ENCODE assay signal across 13 cellular contexts in genomic region chr6:147207851-147208754, GRCh38. TPM values are rescaled to one million over a fixed set of nuclear protein-coding genes. Genes with fewer than 3 reads are reported as not detected.
A peak's percentile ranks its signal among the peaks of the same experiment; 100 is the strongest.
DNase-seq lines count a peak whose midpoint lies in the region; ATAC-seq and TF ChIP-seq lines count a peak whose summit lies in the region.
"Had no signal": no experiment of that assay in that cellular context is flagged by ENCODE, and none has a peak within 500 bp of the region (broad histone marks: within the 10 kb centered on the region; RNA-seq: fewer than 3 reads in every experiment).

No MANE protein-coding gene starts in this region.

- H3K4me3 Mint-ChIP-seq in stimulated activated naive CD8-positive, alpha-beta T cell treated with anti-CD3 and anti-CD28 coated beads, Interleukin-15, Interleukin-2, amounts not matched to agents 100 ng/mL and 50 ng/mL, for 24 hours: peak overlapping the region; percentile 18
- no peak overlapping the region for H3K4me3 Mint-ChIP-seq in naive thymus-derived CD8-positive, alpha-beta T cell
- H3K4me3 Mint-ChIP-seq: activated CD8-positive, alpha-beta memory T cell treated with anti-CD3 and anti-CD28 coated beads, Interleukin-2, amount 10 ng/mL, durations not matched to agents 7 days and 5 days; T-helper 1 cell treated with Interleukin-12 subunit alpha and Interleukin-12 subunit beta and Interleukin-4 antibody, amounts not matched to agents 30 μg/mL and 1 μg/mL, for 36 hours had no signal

- ATAC-seq in stimulated activated naive CD8-positive, alpha-beta T cell treated with anti-CD3 and anti-CD28 coated beads, Interleukin-15, Interleukin-2, amounts not matched to agents 100 U/mL and 50 U/mL, for 24 hours: no peak
- no peak for ATAC-seq in body of pancreas
- ATAC-seq in naive thymus-derived CD8-positive, alpha-beta T cell: no peak
- ATAC-seq: activated CD8-positive, alpha-beta memory T cell treated with anti-CD3 and anti-CD28 coated beads, Interleukin-2, amount 10 ng/mL, durations not matched to agents 7 days and 5 days had no signal

- no peak overlapping the region for H2BK15ac ChIP-seq in neuronal stem cell (ENCODE audit: low read length)

- no peak overlapping the region for H3K9ac ChIP-seq in neuronal stem cell (ENCODE audit: low read depth, low read length, poor library complexity)

- H3K27me3 ChIP-seq in body of pancreas (no peaks in the 10 kb centered on the region), neuronal stem cell (ENCODE audit: control insufficient read depth in 3 of 3, insufficient read depth in 3 of 3, low read depth in 1 of 3, low read length in 3 of 3) (no peaks in the 10 kb centered on the region)

- no peak overlapping the region for H3K14ac ChIP-seq in neuronal stem cell (ENCODE audit: low read length)

- H3K79me1 ChIP-seq in neuronal stem cell (ENCODE audit: low read depth, low read length): peaks cover 2% of the 10 kb centered on the region

- WGBS in body of pancreas, 2 donors: 37 to 45% methylated on average over 4 of the region's 4 CpGs
- WGBS in neuronal stem cell (ENCODE audit: extremely low coverage in 2 of 2, insufficient read length in 2 of 2, insufficient replicate concordance in 1 of 2), 2 donors: no CpG with 5 or more reads among the region's 4 CpGs

- H3K18ac ChIP-seq in neuronal stem cell (ENCODE audit: low read length): no peak overlapping the region

- H3K9me3 ChIP-seq in body of pancreas (no peaks in the 10 kb centered on the region), neuronal stem cell (replicated peaks in 1 of 2; ENCODE audit: control insufficient read depth in 2 of 2, insufficient read depth in 1 of 2, low read depth in 1 of 2, low read length in 2 of 2) (no peaks in the 10 kb centered on the region)

- H2BK120ac ChIP-seq in neuronal stem cell (ENCODE audit: low read depth, low read length): no peak overlapping the region

- H3K23ac ChIP-seq in neuronal stem cell (ENCODE audit: low read depth, low read length, poor library complexity): no peak overlapping the region

- no peak overlapping the region for H3K4ac ChIP-seq in neuronal stem cell (ENCODE audit: low read length)

- DNase-seq in stimulated activated naive CD8-positive, alpha-beta T cell treated with anti-CD3 and anti-CD28 coated beads, Interleukin-15, Interleukin-2, amounts not matched to agents 100 U/mL and 50 U/mL, for 24 hours: no peak
- DNase-seq in body of pancreas (no peak), neuronal stem cell (ENCODE audit: low spot score) (no peak), GM20000 (ENCODE audit: low spot score) (no peak), NOMO-1 (lab: John Stamatoyannopoulos, UW; ENCODE audit: unreplicated experiment in 2 of 2) (no peak), glomerular visceral epithelial cell (ENCODE audit: extremely low spot score) (no peak)
- no peak for DNase-seq in naive thymus-derived CD8-positive, alpha-beta T cell
- DNase-seq: activated CD8-positive, alpha-beta memory T cell treated with anti-CD3 and anti-CD28 coated beads, Interleukin-2, amount 10 ng/mL, durations not matched to agents 7 days and 5 days; caudate nucleus; H7; NK-92 treated with Interleukin-12 subunit alpha and Interleukin-12 subunit beta, amount 100 ng/mL, for 24 hours had no signal

- H3K9me3 Mint-ChIP-seq in stimulated activated naive CD8-positive, alpha-beta T cell treated with anti-CD3 and anti-CD28 coated beads, Interleukin-15, Interleukin-2, amounts not matched to agents 100 ng/mL and 50 ng/mL, for 24 hours: no peaks in the 10 kb centered on the region
- H3K9me3 Mint-ChIP-seq in naive thymus-derived CD8-positive, alpha-beta T cell: no peaks in the 10 kb centered on the region
- H3K9me3 Mint-ChIP-seq: T-helper 1 cell treated with Interleukin-12 subunit alpha and Interleukin-12 subunit beta and Interleukin-4 antibody, amounts not matched to agents 30 μg/mL and 1 μg/mL, for 36 hours had no signal

- H3K4me3 ChIP-seq in body of pancreas (no peak overlapping the region), neuronal stem cell (ENCODE audit: low read length in 2 of 2) (no peak overlapping the region)

- H3K4me1 ChIP-seq in body of pancreas: peaks cover 48% of the 10 kb centered on the region
- peaks cover 3 to 4% of the 10 kb centered on the region in 2 donors for H3K4me1 ChIP-seq in neuronal stem cell (ENCODE audit: control insufficient read depth in 2 of 2, insufficient read depth in 1 of 2, low read depth in 1 of 2, low read length in 2 of 2)

- no peak overlapping the region for H3K4me2 ChIP-seq in neuronal stem cell (ENCODE audit: insufficient read depth, low read length, poor library complexity, severe bottlenecking)

- no peak for TF ChIP-seq POLR2A in body of pancreas (IDR thresholded peaks at IDR 0.05)

- H2BK12ac ChIP-seq in neuronal stem cell (ENCODE audit: low read length): no peak overlapping the region

- TF ChIP-seq CTCF in body of pancreas (IDR thresholded peaks at IDR 0.05) (no peak), GM20000 (IDR thresholded peaks at IDR 0.05; ENCODE audit: extremely low read depth, missing control alignments) (no peak)

- no peaks in the 10 kb centered on the region for H3K36me3 ChIP-seq in body of pancreas (replicated peaks in 1 of 2; ENCODE audit: insufficient read depth in 1 of 2, low read depth in 2 of 2)
- no peaks in the 10 kb centered on the region for H3K36me3 ChIP-seq in neuronal stem cell (replicated peaks in 1 of 2; ENCODE audit: control insufficient read depth in 2 of 2, insufficient read depth in 2 of 2, low read length in 2 of 2)

- peaks cover 51% of the 10 kb centered on the region for H3K4me1 Mint-ChIP-seq in stimulated activated naive CD8-positive, alpha-beta T cell treated with anti-CD3 and anti-CD28 coated beads, Interleukin-15, Interleukin-2, amounts not matched to agents 100 ng/mL and 50 ng/mL, for 24 hours (ENCODE audit: low read depth)
- peaks cover 20 to 54% (median 48%) of the 10 kb centered on the region in 4 donors for H3K4me1 Mint-ChIP-seq in naive thymus-derived CD8-positive, alpha-beta T cell

- intact Hi-C loops in body of pancreas (cut with DNase I): loop anchor here (10.0 kb wide), 1 partner anchor 353 kb away; no protein-coding TSS in a partner anchor

- H3K27ac Mint-ChIP-seq in stimulated activated naive CD8-positive, alpha-beta T cell treated with anti-CD3 and anti-CD28 coated beads, Interleukin-15, Interleukin-2, amounts not matched to agents 100 ng/mL and 50 ng/mL, for 24 hours: no peak overlapping the region
- peak overlapping the region in 7 of 10 donors; percentile 18 to 88 (median 65) for H3K27ac Mint-ChIP-seq in naive thymus-derived CD8-positive, alpha-beta T cell
- H3K27ac Mint-ChIP-seq: activated CD8-positive, alpha-beta memory T cell treated with anti-CD3 and anti-CD28 coated beads, Interleukin-2, amount 10 ng/mL, durations not matched to agents 7 days and 5 days; T-helper 1 cell treated with Interleukin-12 subunit alpha and Interleukin-12 subunit beta and Interleukin-4 antibody, amounts not matched to agents 30 μg/mL and 1 μg/mL, for 36 hours had no signal

- no peak overlapping the region for H4K8ac ChIP-seq in neuronal stem cell (ENCODE audit: low read depth, low read length)

- H3K27me3 Mint-ChIP-seq in stimulated activated naive CD8-positive, alpha-beta T cell treated with anti-CD3 and anti-CD28 coated beads, Interleukin-15, Interleukin-2, amounts not matched to agents 100 ng/mL and 50 ng/mL, for 24 hours: no peaks in the 10 kb centered on the region
- H3K27me3 Mint-ChIP-seq in naive thymus-derived CD8-positive, alpha-beta T cell: no peaks in the 10 kb centered on the region
- H3K27me3 Mint-ChIP-seq: activated CD8-positive, alpha-beta memory T cell treated with anti-CD3 and anti-CD28 coated beads, Interleukin-2, amount 10 ng/mL, durations not matched to agents 7 days and 5 days had no signal

- POLR2A ChIA-PET in naive thymus-derived CD8-positive, alpha-beta T cell (lab: Charles Lee): no interaction called here

- peaks cover 27% of the 10 kb centered on the region for H3K36me3 Mint-ChIP-seq in stimulated activated naive CD8-positive, alpha-beta T cell treated with anti-CD3 and anti-CD28 coated beads, Interleukin-15, Interleukin-2, amounts not matched to agents 100 ng/mL and 50 ng/mL, for 24 hours (ENCODE audit: low read depth)
- peaks cover 0 to 13% (median 4%) of the 10 kb centered on the region in 3 donors for H3K36me3 Mint-ChIP-seq in naive thymus-derived CD8-positive, alpha-beta T cell

- H2BK5ac ChIP-seq in neuronal stem cell (ENCODE audit: low read length): no peak overlapping the region

- no peak overlapping the region for H2AFZ ChIP-seq in neuronal stem cell (ENCODE audit: low read length)

- H2AK5ac ChIP-seq in neuronal stem cell (ENCODE audit: low read depth, low read length): no peak overlapping the region

- H3K27ac ChIP-seq in body of pancreas: peak overlapping the region in 3 of 4 donors; percentile 49 to 94 (median 57)
- no peak overlapping the region for H3K27ac ChIP-seq in neuronal stem cell (replicated peaks; ENCODE audit: low read length)

- H4K91ac ChIP-seq in neuronal stem cell (ENCODE audit: low read depth, low read length, poor library complexity): no peak overlapping the region

RNA-seq across cellular contexts. Expression of gene STXBP5, which starts 3.9 kb away (rescaled TPM):
- total RNA-seq in body of pancreas: 10 to 100 TPM; 25.9 to 30.3 TPM
- 10 to 100 TPM; 36.5 to 37.6 TPM for total RNA-seq in naive thymus-derived CD8-positive, alpha-beta T cell
- 10 to 100 TPM in 1 of 3 donors, 1 to 10 TPM in 2; 2.9 to 11.2 (median 5.6) TPM for polyA plus RNA-seq in naive thymus-derived CD8-positive, alpha-beta T cell
- polyA plus RNA-seq in neuronal stem cell (2013, experiment 1 of 2): 2.3 TPM
- polyA plus RNA-seq in neuronal stem cell (2013, experiment 2 of 2): 2.6 TPM
